In genomic region chr4:110621328-110621812, GRCh38 we compare ENCODE assay signal across 7 cellular contexts. TPM values are rescaled to one million over a fixed set of nuclear protein-coding genes. Genes with fewer than 3 reads are reported as not detected.
A peak's percentile ranks its signal among the peaks of the same experiment; 100 is the strongest.
DNase-seq lines count a peak whose midpoint lies in the region; TF ChIP-seq lines count a peak whose summit lies in the region.

No MANE protein-coding gene starts in this region.

- H3K27me3 Mint-ChIP-seq in osteocyte (ENCODE audit: unreplicated experiment) = peaks cover 98% of the 10 kb centered on the region

- peak overlapping the region; percentile 46; the same call in 1 of the 2 replicates for H3K4me3 ChIP-seq in GM08714 (ENCODE audit: low read length)
- peak overlapping the region; percentile 66 for H3K4me3 ChIP-seq in HUES6 (ENCODE audit: low read depth, low read length)
- H3K4me3 ChIP-seq in epithelial cell of proximal tubule (ENCODE audit: low read depth, low read length) = peak overlapping the region; percentile 46

- H3K27me3 ChIP-seq in HUES6 (ENCODE audit: control insufficient read depth, insufficient read depth, low read length) = peaks cover 98% of the 10 kb centered on the region

- H3K27ac Mint-ChIP-seq in osteocyte (ENCODE audit: unreplicated experiment) = no peak overlapping the region

- no peaks in the 10 kb centered on the region for H3K9me3 ChIP-seq in HUES6 (ENCODE audit: control insufficient read depth, insufficient read depth, low read depth, low read length)

- H3K9me3 Mint-ChIP-seq in osteocyte (ENCODE audit: unreplicated experiment) = no peaks in the 10 kb centered on the region

- no peak for TF ChIP-seq CTCF in epithelial cell of proximal tubule (conservative IDR thresholded peaks at IDR 0.05; ENCODE audit: low read depth, low read length)
- no peak for TF ChIP-seq CTCF in osteocyte (IDR thresholded peaks at IDR 0.05)

- peak overlapping the region; percentile 99 for H3K9ac ChIP-seq in HUES6 (ENCODE audit: low read length)

- peaks cover 57% of the 10 kb centered on the region for H3K4me1 ChIP-seq in HUES6 (ENCODE audit: control insufficient read depth, insufficient read depth, low read length)

- DNase-seq in epithelial cell of proximal tubule (ENCODE audit: low read depth) (no peak), osteocyte (ENCODE audit: extremely low spot score, unreplicated experiment) (no peak), mesenteric fat pad (ENCODE audit: low spot score) (no peak), NCI-H2227 (lab: John Stamatoyannopoulos, UW; ENCODE audit: unreplicated experiment) (no peak), OCI-M2 (lab: John Stamatoyannopoulos, UW; ENCODE audit: unreplicated experiment) (no peak)

- peaks cover 36% of the 10 kb centered on the region for H3K4me1 Mint-ChIP-seq in osteocyte (ENCODE audit: unreplicated experiment)

- H3K36me3 Mint-ChIP-seq in osteocyte (ENCODE audit: unreplicated experiment) = peaks cover 3% of the 10 kb centered on the region

- H3K36me3 ChIP-seq in HUES6 (ENCODE audit: control insufficient read depth, insufficient read depth, low read length) = no peaks in the 10 kb centered on the region

- H3K27ac ChIP-seq in HUES6 (ENCODE audit: low read depth, low read length) = peak overlapping the region; percentile 80; the same call in 1 of the 2 replicates

- H3K4me3 Mint-ChIP-seq in osteocyte (ENCODE audit: unreplicated experiment) = peak overlapping the region; percentile 71

RNA-seq across cellular contexts. Expression of gene PITX2, which starts 1.5 kb away (rescaled TPM):
- 1.0 and 1.2 TPM in 2 replicates for total RNA-seq in epithelial cell of proximal tubule
- total RNA-seq in osteocyte = not detected in 2 replicates
- total RNA-seq in mesenteric fat pad = not detected
